ENCODE assay signal across 10 cellular contexts in genomic region chr14:65225299-65226159, GRCh38.
DNase-seq lines count a peak whose midpoint lies in the region; FAIRE-seq and TF ChIP-seq lines count a peak whose summit lies in the region.
"Had no signal": no experiment of that assay in that cellular context is flagged by ENCODE, and none has a peak within 500 bp of the region (broad histone marks: within the 10 kb centered on the region; RNA-seq: fewer than 3 reads in every experiment).

No MANE protein-coding gene starts in this region.

- H3K27ac ChIP-seq in C4-2B: peak overlapping the region; percentile 66
- peak overlapping the region; percentile 45 for H3K27ac ChIP-seq in VCaP
- H3K27ac ChIP-seq in mesendoderm (ENCODE audit: low read depth, low read length): peak overlapping the region; percentile 58

- H3K56ac ChIP-seq in mesendoderm (ENCODE audit: low read length): peak overlapping the region; percentile 63

- peak overlapping the region; percentile 64 for H2BK5ac ChIP-seq in mesendoderm (ENCODE audit: low read length)

- no peak for DNase-seq in GM12891 (ENCODE audit: insufficient read length, low spot score)
- DNase-seq in mesendoderm: no peak
- DNase-seq in type B pancreatic cell (ENCODE audit: extremely low spot score, unreplicated experiment): no peak
- DNase-seq in GOT3 (lab: John Stamatoyannopoulos, UW): no peak
- DNase-seq in SHP77 (lab: John Stamatoyannopoulos, UW): no peak
- no peak for DNase-seq in SW480 (ENCODE audit: low spot score)
- DNase-seq: aorta had no signal

- no peak overlapping the region for H4K5ac ChIP-seq in mesendoderm (ENCODE audit: low read length)

- no peaks in the 10 kb centered on the region for H3K36me3 ChIP-seq in mesendoderm (ENCODE audit: control insufficient read depth, insufficient read depth, low read length)

- H3K4me3 Mint-ChIP-seq in type B pancreatic cell: no peak overlapping the region

- no peak overlapping the region for H3K4ac ChIP-seq in mesendoderm (ENCODE audit: low read depth, low read length)

- no CpG with 5 or more reads among the region's 9 CpGs for WGBS in mesendoderm (ENCODE audit: extremely low coverage, insufficient coverage, low lambda C conversion rate)

- no peaks in the 10 kb centered on the region for H3K27me3 ChIP-seq in mesendoderm (ENCODE audit: insufficient read depth, low read length, poor library complexity)

- no peak overlapping the region for H3K4me3 ChIP-seq in mesendoderm (ENCODE audit: low read length)
- H3K4me3 ChIP-seq: skin epidermis had no signal

- H2BK120ac ChIP-seq in mesendoderm (ENCODE audit: low read depth, low read length): no peak overlapping the region

- TF ChIP-seq POLR2A in GM12891 (IDR thresholded peaks at IDR 0.05; ENCODE audit: low read depth, low read length): no peak

- H3K9ac ChIP-seq in mesendoderm (ENCODE audit: low read length): no peak overlapping the region

- H3K9me3 Mint-ChIP-seq in type B pancreatic cell: no peaks in the 10 kb centered on the region

- no peak overlapping the region for H3K27ac Mint-ChIP-seq in type B pancreatic cell

- TF ChIP-seq CTCF in C4-2B (conservative IDR thresholded peaks at IDR 0.05) (no peak), VCaP (conservative IDR thresholded peaks at IDR 0.05) (no peak), type B pancreatic cell (conservative IDR thresholded peaks at IDR 0.05) (no peak)

- H3K4me2 ChIP-seq in mesendoderm (ENCODE audit: low read length): no peak overlapping the region

- no peaks in the 10 kb centered on the region for H3K27me3 Mint-ChIP-seq in type B pancreatic cell

- no peak overlapping the region for H2BK15ac ChIP-seq in mesendoderm (replicated peaks; ENCODE audit: low read depth)

- peaks cover 51% of the 10 kb centered on the region for H3K4me1 Mint-ChIP-seq in type B pancreatic cell (ENCODE audit: unreplicated experiment)

- H3K79me2 ChIP-seq in mesendoderm (ENCODE audit: control insufficient read depth, insufficient read depth, low read length): no peaks in the 10 kb centered on the region

- peaks cover 5% of the 10 kb centered on the region for H3K4me1 ChIP-seq in mesendoderm (ENCODE audit: control insufficient read depth, low read depth, low read length)

- no peak overlapping the region for H3K23ac ChIP-seq in mesendoderm (ENCODE audit: low read length)

- H3K79me1 ChIP-seq in mesendoderm (ENCODE audit: low read length): no peaks in the 10 kb centered on the region

- FAIRE-seq in GM12891 (lab: Jason Lieb, UNC): no peak

- peak overlapping the region; percentile 10 for H3K18ac ChIP-seq in mesendoderm (ENCODE audit: low read length)

- H3K36me3 Mint-ChIP-seq in type B pancreatic cell: no peaks in the 10 kb centered on the region

- H4K8ac ChIP-seq in mesendoderm (ENCODE audit: low read depth, low read length): no peak overlapping the region

- peak overlapping the region; percentile 76 for H2AK5ac ChIP-seq in mesendoderm (ENCODE audit: low read length)

TF ChIP-seq in GM12891, 5 proteins besides CTCF, POLR2A, EP300 and RAD21:
- TF ChIP-seq TAF1 (IDR thresholded peaks at IDR 0.05; ENCODE audit: low read depth, low read length): no peak
- TF ChIP-seq SPI1 (IDR thresholded peaks at IDR 0.05; ENCODE audit: low read depth, low read length): peak; percentile 63
